8 cellular contexts compared by ENCODE assay signal in the genomic region with DNA sequence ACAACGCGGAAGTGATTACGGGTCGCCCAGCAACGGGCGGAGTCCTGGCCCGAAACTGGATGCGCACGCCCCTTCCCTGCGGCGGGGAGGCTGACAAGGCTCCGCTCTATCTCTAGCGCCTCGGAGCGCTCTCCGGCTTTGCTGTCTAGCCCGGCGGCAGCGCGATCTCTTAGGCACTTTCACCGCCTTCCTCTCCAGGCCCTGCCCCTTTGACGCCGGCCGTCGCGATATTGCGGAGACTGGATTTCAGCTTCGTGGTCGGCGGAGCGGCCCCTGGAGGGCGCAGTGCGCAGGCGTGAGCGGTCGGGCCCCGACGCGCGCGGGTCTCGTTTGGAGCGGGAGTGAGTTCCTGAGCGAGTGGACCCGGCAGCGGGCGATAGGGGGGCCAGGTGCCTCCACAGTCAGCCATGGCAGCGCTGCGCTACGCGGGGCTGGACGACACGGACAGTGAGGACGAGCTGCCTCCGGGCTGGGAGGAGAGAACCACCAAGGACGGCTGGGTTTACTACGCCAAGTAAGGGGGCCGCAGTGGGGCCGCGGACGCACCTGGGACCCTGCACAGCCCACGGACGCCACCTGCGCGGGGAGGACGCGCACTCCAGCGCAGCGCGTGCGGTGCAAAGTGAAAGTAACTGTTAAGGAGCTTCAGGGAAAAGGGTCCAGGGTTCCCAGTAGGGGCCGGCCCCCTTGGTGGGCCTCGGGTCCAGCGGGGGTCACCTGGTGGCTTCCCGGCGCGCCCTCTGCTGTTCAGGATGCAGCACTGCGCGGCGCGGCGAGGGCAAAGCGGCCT. TPM values are rescaled to one million over a fixed set of nuclear protein-coding genes. Genes with fewer than 3 reads are reported as not detected.
DNase-seq lines count a peak whose midpoint lies in the region; ATAC-seq and TF ChIP-seq lines count a peak whose summit lies in the region.

A gene (plus strand): TSS at position 283 of the 790 bp plus-strand sequence.

- H3K27ac Mint-ChIP-seq in WTC11 = peak within 1 kb of the TSS; percentile 93
- H3K27ac Mint-ChIP-seq in immature natural killer cell = peak within 1 kb of the TSS; percentile 76 to 95 (median 92)

- no peaks in the 10 kb centered on the region for H3K36me3 ChIP-seq in spleen

- H3K9me3 ChIP-seq in spleen = peaks cover 0 to 6% (median 0%) of the 10 kb centered on the region in 8 donors

- H3K4me1 ChIP-seq in spleen = peaks cover 4 to 21% (median 17%) of the 10 kb centered on the region in 6 donors

- WGBS in spleen, 5 donors = 0 to 1% (median 0%) methylated on average over 55 to 83 of the region's 83 CpGs

- peak within 1 kb of the TSS; percentile 89 to 98 (median 93) for H3K4me3 ChIP-seq in spleen

- CTCF ChIA-PET in WTC11 (lab: Charles Lee) = interaction anchor here (0.6 to 1.6 kb wide), 36 partner anchors 10 to 1156 kb away, joined by 3 to 13 read pairs (median 4); a partner anchor contains a TSS

- ATAC-seq in GM18907 (IDR thresholded peaks at IDR 0.05; ENCODE audit: unreplicated experiment) = peak; percentile 96
- peak; percentile 96 for ATAC-seq in HG03159 (IDR thresholded peaks at IDR 0.05; ENCODE audit: unreplicated experiment)
- peak; percentile 95 for ATAC-seq in WTC11

- intact Hi-C loops in spleen (cut with DNase I; ENCODE audit: low total_unique reads) = no loop called here

- POLR2A ChIA-PET in WTC11 (lab: Charles Lee) = no interaction called here

- TF ChIP-seq POLR2A in spleen (IDR thresholded peaks at IDR 0.05) = peak in 2 of 3 donors; percentile 16 to 64

- H3K27ac ChIP-seq in caudate nucleus (ENCODE audit: low read depth, low read length) = peak within 1 kb of the TSS; percentile 84
- peak within 1 kb of the TSS; percentile 68 to 91 (median 88) for H3K27ac ChIP-seq in spleen

- H3K36me3 Mint-ChIP-seq in WTC11 (no peaks in the 10 kb centered on the region), immature natural killer cell (no peaks in the 10 kb centered on the region)

- peaks cover 5% of the 10 kb centered on the region for H3K9me3 Mint-ChIP-seq in WTC11
- H3K9me3 Mint-ChIP-seq in immature natural killer cell = no peaks in the 10 kb centered on the region

- peak within 1 kb of the TSS; percentile 72 for H3K4me3 Mint-ChIP-seq in WTC11
- H3K4me3 Mint-ChIP-seq in immature natural killer cell = peak within 1 kb of the TSS; percentile 87 to 93 (median 92)

- H3K4me1 Mint-ChIP-seq in WTC11 (peaks cover 14% of the 10 kb centered on the region), immature natural killer cell (peaks cover 18 to 20% of the 10 kb centered on the region in 2 donors)

- H3K27me3 Mint-ChIP-seq in WTC11 (ENCODE audit: low read depth) = peaks cover 40% of the 10 kb centered on the region
- peaks cover 6 to 11% (median 8%) of the 10 kb centered on the region in 3 donors for H3K27me3 Mint-ChIP-seq in immature natural killer cell (ENCODE audit: low read depth in 3 of 3)

- TF ChIP-seq CTCF in WTC11 (IDR thresholded peaks at IDR 0.05) = peak; percentile 92
- peak; percentile 55 to 95 (median 91) for TF ChIP-seq CTCF in spleen (IDR thresholded peaks at IDR 0.05 in 8 of 11, conservative IDR thresholded peaks at IDR 0.05 in 3 of 11)

- peak; percentile 98 for DNase-seq in AG08396 (ENCODE audit: low spot score)
- DNase-seq in NCI-H2227 (lab: John Stamatoyannopoulos, UW; ENCODE audit: unreplicated experiment) = peak; percentile 95
- DNase-seq in WTC11 (ENCODE audit: low spot score) = peak; percentile 96
- DNase-seq in caudate nucleus (lab: John Stamatoyannopoulos, UW) = peak; percentile 58 to 98 (median 95)
- peak; percentile 96 to 97 (median 96) for DNase-seq in immature natural killer cell
- DNase-seq in spleen = peak; percentile 99

- no peaks in the 10 kb centered on the region for H3K27me3 ChIP-seq in spleen (replicated peaks in 1 of 7)

TF ChIP-seq in WTC11, 78 proteins besides CTCF, POLR2A, EP300 and RAD21 (continues in another document):
- TF ChIP-seq, protein P1, sequence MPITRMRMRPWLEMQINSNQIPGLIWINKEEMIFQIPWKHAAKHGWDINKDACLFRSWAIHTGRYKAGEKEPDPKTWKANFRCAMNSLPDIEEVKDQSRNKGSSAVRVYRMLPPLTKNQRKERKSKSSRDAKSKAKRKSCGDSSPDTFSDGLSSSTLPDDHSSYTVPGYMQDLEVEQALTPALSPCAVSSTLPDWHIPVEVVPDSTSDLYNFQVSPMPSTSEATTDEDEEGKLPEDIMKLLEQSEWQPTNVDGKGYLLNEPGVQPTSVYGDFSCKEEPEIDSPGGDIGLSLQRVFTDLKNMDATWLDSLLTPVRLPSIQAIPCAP (CRISPR knock-in tag; IDR thresholded peaks at IDR 0.05) = no peak
- TF ChIP-seq TCF7 (CRISPR knock-in tag; IDR thresholded peaks at IDR 0.05; ENCODE audit: low read depth) = no peak
- no peak for TF ChIP-seq GRHL2 (CRISPR knock-in tag; IDR thresholded peaks at IDR 0.05; ENCODE audit: insufficient replicate concordance, severe bottlenecking)
- no peak for TF ChIP-seq ZNF317 (CRISPR knock-in tag; IDR thresholded peaks at IDR 0.05; ENCODE audit: borderline replicate concordance, low read depth)
- TF ChIP-seq, protein P2, sequence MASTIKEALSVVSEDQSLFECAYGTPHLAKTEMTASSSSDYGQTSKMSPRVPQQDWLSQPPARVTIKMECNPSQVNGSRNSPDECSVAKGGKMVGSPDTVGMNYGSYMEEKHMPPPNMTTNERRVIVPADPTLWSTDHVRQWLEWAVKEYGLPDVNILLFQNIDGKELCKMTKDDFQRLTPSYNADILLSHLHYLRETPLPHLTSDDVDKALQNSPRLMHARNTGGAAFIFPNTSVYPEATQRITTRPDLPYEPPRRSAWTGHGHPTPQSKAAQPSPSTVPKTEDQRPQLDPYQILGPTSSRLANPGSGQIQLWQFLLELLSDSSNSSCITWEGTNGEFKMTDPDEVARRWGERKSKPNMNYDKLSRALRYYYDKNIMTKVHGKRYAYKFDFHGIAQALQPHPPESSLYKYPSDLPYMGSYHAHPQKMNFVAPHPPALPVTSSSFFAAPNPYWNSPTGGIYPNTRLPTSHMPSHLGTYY (CRISPR knock-in tag; IDR thresholded peaks at IDR 0.05) = no peak
- TF ChIP-seq, protein P3, sequence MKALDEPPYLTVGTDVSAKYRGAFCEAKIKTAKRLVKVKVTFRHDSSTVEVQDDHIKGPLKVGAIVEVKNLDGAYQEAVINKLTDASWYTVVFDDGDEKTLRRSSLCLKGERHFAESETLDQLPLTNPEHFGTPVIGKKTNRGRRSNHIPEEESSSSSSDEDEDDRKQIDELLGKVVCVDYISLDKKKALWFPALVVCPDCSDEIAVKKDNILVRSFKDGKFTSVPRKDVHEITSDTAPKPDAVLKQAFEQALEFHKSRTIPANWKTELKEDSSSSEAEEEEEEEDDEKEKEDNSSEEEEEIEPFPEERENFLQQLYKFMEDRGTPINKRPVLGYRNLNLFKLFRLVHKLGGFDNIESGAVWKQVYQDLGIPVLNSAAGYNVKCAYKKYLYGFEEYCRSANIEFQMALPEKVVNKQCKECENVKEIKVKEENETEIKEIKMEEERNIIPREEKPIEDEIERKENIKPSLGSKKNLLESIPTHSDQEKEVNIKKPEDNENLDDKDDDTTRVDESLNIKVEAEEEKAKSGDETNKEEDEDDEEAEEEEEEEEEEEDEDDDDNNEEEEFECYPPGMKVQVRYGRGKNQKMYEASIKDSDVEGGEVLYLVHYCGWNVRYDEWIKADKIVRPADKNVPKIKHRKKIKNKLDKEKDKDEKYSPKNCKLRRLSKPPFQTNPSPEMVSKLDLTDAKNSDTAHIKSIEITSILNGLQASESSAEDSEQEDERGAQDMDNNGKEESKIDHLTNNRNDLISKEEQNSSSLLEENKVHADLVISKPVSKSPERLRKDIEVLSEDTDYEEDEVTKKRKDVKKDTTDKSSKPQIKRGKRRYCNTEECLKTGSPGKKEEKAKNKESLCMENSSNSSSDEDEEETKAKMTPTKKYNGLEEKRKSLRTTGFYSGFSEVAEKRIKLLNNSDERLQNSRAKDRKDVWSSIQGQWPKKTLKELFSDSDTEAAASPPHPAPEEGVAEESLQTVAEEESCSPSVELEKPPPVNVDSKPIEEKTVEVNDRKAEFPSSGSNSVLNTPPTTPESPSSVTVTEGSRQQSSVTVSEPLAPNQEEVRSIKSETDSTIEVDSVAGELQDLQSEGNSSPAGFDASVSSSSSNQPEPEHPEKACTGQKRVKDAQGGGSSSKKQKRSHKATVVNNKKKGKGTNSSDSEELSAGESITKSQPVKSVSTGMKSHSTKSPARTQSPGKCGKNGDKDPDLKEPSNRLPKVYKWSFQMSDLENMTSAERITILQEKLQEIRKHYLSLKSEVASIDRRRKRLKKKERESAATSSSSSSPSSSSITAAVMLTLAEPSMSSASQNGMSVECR (CRISPR knock-in tag; IDR thresholded peaks at IDR 0.05; ENCODE audit: borderline replicate concordance) = peak; percentile 28; the same call in 1 of the 2 replicates
- TF ChIP-seq, protein P4, sequence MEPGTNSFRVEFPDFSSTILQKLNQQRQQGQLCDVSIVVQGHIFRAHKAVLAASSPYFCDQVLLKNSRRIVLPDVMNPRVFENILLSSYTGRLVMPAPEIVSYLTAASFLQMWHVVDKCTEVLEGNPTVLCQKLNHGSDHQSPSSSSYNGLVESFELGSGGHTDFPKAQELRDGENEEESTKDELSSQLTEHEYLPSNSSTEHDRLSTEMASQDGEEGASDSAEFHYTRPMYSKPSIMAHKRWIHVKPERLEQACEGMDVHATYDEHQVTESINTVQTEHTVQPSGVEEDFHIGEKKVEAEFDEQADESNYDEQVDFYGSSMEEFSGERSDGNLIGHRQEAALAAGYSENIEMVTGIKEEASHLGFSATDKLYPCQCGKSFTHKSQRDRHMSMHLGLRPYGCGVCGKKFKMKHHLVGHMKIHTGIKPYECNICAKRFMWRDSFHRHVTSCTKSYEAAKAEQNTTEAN (CRISPR knock-in tag; IDR thresholded peaks at IDR 0.05) = peak; percentile 13; the same call in 1 of the 2 replicates
- peak; percentile 93; the same call in 1 of the 2 replicates for TF ChIP-seq CBFB (CRISPR knock-in tag; IDR thresholded peaks at IDR 0.05; ENCODE audit: low read depth)
- no peak for TF ChIP-seq JAZF1 (CRISPR knock-in tag; IDR thresholded peaks at IDR 0.05)
- no peak for TF ChIP-seq ZNF232 (CRISPR knock-in tag; IDR thresholded peaks at IDR 0.05)
- no peak for TF ChIP-seq NFATC4 (CRISPR knock-in tag; IDR thresholded peaks at IDR 0.05)
- TF ChIP-seq ZNF263 (CRISPR knock-in tag; IDR thresholded peaks at IDR 0.05; ENCODE audit: low read depth) = no peak

RNA-seq across cellular contexts. Expression of the gene that starts here (rescaled TPM):
- total RNA-seq in WTC11 (2021) (15.7 to 20.3 TPM (median 19.0 TPM) in 3 replicates), spleen (10 to 100 TPM; 18.3 to 90.3 (median 27.6) TPM)
- polyA plus RNA-seq in immature natural killer cell (10 to 100 TPM in 2 of 3 donors, 1 to 10 TPM in 1; 9.0 to 13.9 (median 12.3) TPM), spleen (1 to 10 TPM; 5.9 to 9.6 (median 6.5) TPM)

Comparison
In these comparisons a context has a peak if more than half of its experiments do, and no peak if none do; other contexts are left out.
1. Peak in every context shown above with its lines: DNase-seq, ATAC-seq, H3K4me3 ChIP-seq and H3K27ac ChIP-seq.